Comparison of ENCODE assay signal across 9 cellular contexts in the genomic region with DNA sequence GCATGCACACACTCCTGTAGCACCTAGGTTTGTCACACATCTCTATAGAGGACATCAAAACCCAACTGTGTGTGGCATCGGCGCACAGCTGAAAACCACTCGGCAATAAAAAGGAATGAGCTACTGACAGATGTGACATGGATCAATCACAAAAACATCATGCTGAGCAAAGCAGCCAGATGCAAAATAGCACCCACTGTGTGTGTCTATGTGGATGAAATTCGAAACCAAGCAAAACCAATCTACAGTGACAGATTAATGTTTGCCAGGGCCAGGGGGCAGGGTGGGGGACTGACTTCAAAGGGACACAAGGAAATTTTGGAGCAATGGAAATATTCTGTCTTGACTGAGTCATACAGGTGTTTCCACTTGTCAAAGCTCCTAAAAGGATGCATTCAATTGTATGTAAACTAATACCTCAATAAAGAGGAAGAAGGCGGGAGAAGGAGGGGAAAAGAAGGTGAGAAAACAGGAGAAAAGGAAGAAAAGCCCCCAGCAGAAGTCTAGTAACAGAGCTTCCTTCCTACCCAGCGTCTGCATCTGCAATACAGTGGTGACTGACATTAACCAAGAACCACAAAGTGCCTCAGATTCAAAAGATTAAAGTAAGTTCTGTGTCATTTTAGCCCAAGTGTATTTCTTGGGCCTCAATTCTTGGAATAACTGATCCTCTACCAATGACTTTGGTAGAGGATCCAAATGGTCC. TPM values are rescaled to one million over a fixed set of nuclear protein-coding genes. Genes with fewer than 3 reads are reported as not detected.
DNase-seq lines count a peak whose midpoint lies in the region; ATAC-seq and TF ChIP-seq lines count a peak whose summit lies in the region.
"Had no signal": no experiment of that assay in that cellular context is flagged by ENCODE, and none has a peak within 500 bp of the region (broad histone marks: within the 10 kb centered on the region; RNA-seq: fewer than 3 reads in every experiment).

No MANE protein-coding gene starts in this region.

- H3K4me1 ChIP-seq in tibial nerve, result peaks cover 0 to 36% (median 27%) of the 10 kb centered on the region in 4 donors

- H3K27me3 ChIP-seq in kidney epithelial cell (ENCODE audit: control insufficient read depth, insufficient read depth, low read length) (no peaks in the 10 kb centered on the region), tibial nerve (no peaks in the 10 kb centered on the region)

- H3K36me3 Mint-ChIP-seq in WTC11, result peaks cover 20% of the 10 kb centered on the region

- H3K4me3 Mint-ChIP-seq in WTC11, result peak overlapping the region; percentile 55

- peak; percentile 46 for DNase-seq in DMS 273 (lab: John Stamatoyannopoulos, UW; ENCODE audit: unreplicated experiment)
- peak; percentile 38 for DNase-seq in WTC11 (ENCODE audit: low spot score)
- DNase-seq in kidney epithelial cell (ENCODE audit: low read depth), result peak; percentile 56
- no peak for DNase-seq in HuH-7 (ENCODE audit: low spot score)
- DNase-seq in tibial nerve (ENCODE audit: low spot score in 2 of 2), result no peak
- no peak for DNase-seq in mucosa of gallbladder (ENCODE audit: low spot score)
- DNase-seq in GM13976 (ENCODE audit: low spot score), result no peak

- no peaks in the 10 kb centered on the region; the same call in 1 of the 2 replicates for H3K27me3 Mint-ChIP-seq in WTC11 (ENCODE audit: low read depth)

- no peak for TF ChIP-seq EP300 in tibial nerve (IDR thresholded peaks at IDR 0.05)

- POLR2A ChIA-PET in WTC11 (lab: Charles Lee), result interaction anchor here (0.6 to 1.0 kb wide), 2 partner anchors 43 to 49 kb away, joined by 3 to 4 read pairs; no protein-coding TSS in a partner anchor

- CTCF ChIA-PET in WTC11 (lab: Charles Lee), result interaction anchor here (0.6 to 1.4 kb wide), 7 partner anchors 26 to 98 kb away, joined by 3 to 6 read pairs (median 3); no protein-coding TSS in a partner anchor

- TF ChIP-seq POLR2A in tibial nerve (IDR thresholded peaks at IDR 0.05), result no peak

- H3K4me3 ChIP-seq in kidney epithelial cell (ENCODE audit: low read depth, low read length) (no peak overlapping the region), tibial nerve (no peak overlapping the region)

- peaks cover 72% of the 10 kb centered on the region for H3K4me1 Mint-ChIP-seq in WTC11

- H3K9me3 ChIP-seq in tibial nerve, result no peaks in the 10 kb centered on the region

- no peak for TF ChIP-seq CTCF in WTC11 (IDR thresholded peaks at IDR 0.05)
- no peak for TF ChIP-seq CTCF in kidney epithelial cell (IDR thresholded peaks at IDR 0.05; ENCODE audit: insufficient read depth, low read length, poor library complexity, severe bottlenecking)
- no peak for TF ChIP-seq CTCF in tibial nerve (IDR thresholded peaks at IDR 0.05)
- TF ChIP-seq CTCF in GM13976 (IDR thresholded peaks at IDR 0.05; ENCODE audit: borderline replicate concordance, control extremely low read depth, extremely low read depth, insufficient read depth, missing control alignments), result no peak

- no peak overlapping the region for H3K27ac ChIP-seq in tibial nerve

- WGBS in tibial nerve, 2 donors, result 55 to 63% methylated on average over 6 of the region's 6 CpGs

- in situ Hi-C loops in GM13976 (cut with MboI; ENCODE audit: low sequenced_read_pairs, unreplicated experiment), result no loop called here

- peaks cover 4% of the 10 kb centered on the region; the same call in 1 of the 2 replicates for H3K9me3 Mint-ChIP-seq in WTC11

- ATAC-seq in HG02798 (IDR thresholded peaks at IDR 0.05; ENCODE audit: poor library complexity, unreplicated experiment) (peak; percentile 40), WTC11 (peak; percentile 72)
- ATAC-seq: Right ventricle myocardium inferior had no signal

- H3K36me3 ChIP-seq in kidney epithelial cell (ENCODE audit: control insufficient read depth, insufficient read depth, low read length) (peaks cover 1% of the 10 kb centered on the region), tibial nerve (no peaks in the 10 kb centered on the region)

- peak overlapping the region; percentile 85 for H3K27ac Mint-ChIP-seq in WTC11

TF ChIP-seq in WTC11, 78 proteins besides CTCF, POLR2A, EP300 and RAD21 (continues in another document):
- TF ChIP-seq FOXK1 (CRISPR knock-in tag; IDR thresholded peaks at IDR 0.05), result peak; percentile 76
- no peak for TF ChIP-seq ZNF138 (CRISPR knock-in tag; conservative IDR thresholded peaks at IDR 0.05)
- TF ChIP-seq ZNF396 (CRISPR knock-in tag; IDR thresholded peaks at IDR 0.05; ENCODE audit: borderline replicate concordance), result no peak
- TF ChIP-seq SMAD3 (CRISPR knock-in tag; IDR thresholded peaks at IDR 0.05; ENCODE audit: borderline replicate concordance), result no peak
- TF ChIP-seq, protein P1, sequence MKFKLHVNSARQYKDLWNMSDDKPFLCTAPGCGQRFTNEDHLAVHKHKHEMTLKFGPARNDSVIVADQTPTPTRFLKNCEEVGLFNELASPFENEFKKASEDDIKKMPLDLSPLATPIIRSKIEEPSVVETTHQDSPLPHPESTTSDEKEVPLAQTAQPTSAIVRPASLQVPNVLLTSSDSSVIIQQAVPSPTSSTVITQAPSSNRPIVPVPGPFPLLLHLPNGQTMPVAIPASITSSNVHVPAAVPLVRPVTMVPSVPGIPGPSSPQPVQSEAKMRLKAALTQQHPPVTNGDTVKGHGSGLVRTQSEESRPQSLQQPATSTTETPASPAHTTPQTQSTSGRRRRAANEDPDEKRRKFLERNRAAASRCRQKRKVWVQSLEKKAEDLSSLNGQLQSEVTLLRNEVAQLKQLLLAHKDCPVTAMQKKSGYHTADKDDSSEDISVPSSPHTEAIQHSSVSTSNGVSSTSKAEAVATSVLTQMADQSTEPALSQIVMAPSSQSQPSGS (CRISPR knock-in tag; IDR thresholded peaks at IDR 0.05; ENCODE audit: borderline replicate concordance, low read depth), result no peak
- TF ChIP-seq TEAD1 (CRISPR knock-in tag; IDR thresholded peaks at IDR 0.05), result peak; percentile 83; the same call in 1 of the 2 replicates
- TF ChIP-seq GABPB1 (CRISPR knock-in tag; IDR thresholded peaks at IDR 0.05), result peak; percentile 46; the same call in 1 of the 2 replicates
- TF ChIP-seq ELF4 (CRISPR knock-in tag; IDR thresholded peaks at IDR 0.05; ENCODE audit: low read depth), result no peak
- no peak for TF ChIP-seq ZNF671 (CRISPR knock-in tag; IDR thresholded peaks at IDR 0.05)
- peak; percentile 40 for TF ChIP-seq ZNF423 (CRISPR knock-in tag; IDR thresholded peaks at IDR 0.05)
- TF ChIP-seq, protein P2, sequence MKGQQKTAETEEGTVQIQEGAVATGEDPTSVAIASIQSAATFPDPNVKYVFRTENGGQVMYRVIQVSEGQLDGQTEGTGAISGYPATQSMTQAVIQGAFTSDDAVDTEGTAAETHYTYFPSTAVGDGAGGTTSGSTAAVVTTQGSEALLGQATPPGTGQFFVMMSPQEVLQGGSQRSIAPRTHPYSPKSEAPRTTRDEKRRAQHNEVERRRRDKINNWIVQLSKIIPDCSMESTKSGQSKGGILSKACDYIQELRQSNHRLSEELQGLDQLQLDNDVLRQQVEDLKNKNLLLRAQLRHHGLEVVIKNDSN (CRISPR knock-in tag; IDR thresholded peaks at IDR 0.05), result no peak
- TF ChIP-seq, protein P3, sequence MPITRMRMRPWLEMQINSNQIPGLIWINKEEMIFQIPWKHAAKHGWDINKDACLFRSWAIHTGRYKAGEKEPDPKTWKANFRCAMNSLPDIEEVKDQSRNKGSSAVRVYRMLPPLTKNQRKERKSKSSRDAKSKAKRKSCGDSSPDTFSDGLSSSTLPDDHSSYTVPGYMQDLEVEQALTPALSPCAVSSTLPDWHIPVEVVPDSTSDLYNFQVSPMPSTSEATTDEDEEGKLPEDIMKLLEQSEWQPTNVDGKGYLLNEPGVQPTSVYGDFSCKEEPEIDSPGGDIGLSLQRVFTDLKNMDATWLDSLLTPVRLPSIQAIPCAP (CRISPR knock-in tag; IDR thresholded peaks at IDR 0.05), result no peak
- TF ChIP-seq, protein P4, sequence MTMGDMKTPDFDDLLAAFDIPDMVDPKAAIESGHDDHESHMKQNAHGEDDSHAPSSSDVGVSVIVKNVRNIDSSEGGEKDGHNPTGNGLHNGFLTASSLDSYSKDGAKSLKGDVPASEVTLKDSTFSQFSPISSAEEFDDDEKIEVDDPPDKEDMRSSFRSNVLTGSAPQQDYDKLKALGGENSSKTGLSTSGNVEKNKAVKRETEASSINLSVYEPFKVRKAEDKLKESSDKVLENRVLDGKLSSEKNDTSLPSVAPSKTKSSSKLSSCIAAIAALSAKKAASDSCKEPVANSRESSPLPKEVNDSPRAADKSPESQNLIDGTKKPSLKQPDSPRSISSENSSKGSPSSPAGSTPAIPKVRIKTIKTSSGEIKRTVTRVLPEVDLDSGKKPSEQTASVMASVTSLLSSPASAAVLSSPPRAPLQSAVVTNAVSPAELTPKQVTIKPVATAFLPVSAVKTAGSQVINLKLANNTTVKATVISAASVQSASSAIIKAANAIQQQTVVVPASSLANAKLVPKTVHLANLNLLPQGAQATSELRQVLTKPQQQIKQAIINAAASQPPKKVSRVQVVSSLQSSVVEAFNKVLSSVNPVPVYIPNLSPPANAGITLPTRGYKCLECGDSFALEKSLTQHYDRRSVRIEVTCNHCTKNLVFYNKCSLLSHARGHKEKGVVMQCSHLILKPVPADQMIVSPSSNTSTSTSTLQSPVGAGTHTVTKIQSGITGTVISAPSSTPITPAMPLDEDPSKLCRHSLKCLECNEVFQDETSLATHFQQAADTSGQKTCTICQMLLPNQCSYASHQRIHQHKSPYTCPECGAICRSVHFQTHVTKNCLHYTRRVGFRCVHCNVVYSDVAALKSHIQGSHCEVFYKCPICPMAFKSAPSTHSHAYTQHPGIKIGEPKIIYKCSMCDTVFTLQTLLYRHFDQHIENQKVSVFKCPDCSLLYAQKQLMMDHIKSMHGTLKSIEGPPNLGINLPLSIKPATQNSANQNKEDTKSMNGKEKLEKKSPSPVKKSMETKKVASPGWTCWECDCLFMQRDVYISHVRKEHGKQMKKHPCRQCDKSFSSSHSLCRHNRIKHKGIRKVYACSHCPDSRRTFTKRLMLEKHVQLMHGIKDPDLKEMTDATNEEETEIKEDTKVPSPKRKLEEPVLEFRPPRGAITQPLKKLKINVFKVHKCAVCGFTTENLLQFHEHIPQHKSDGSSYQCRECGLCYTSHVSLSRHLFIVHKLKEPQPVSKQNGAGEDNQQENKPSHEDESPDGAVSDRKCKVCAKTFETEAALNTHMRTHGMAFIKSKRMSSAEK (CRISPR knock-in tag; IDR thresholded peaks at IDR 0.05; ENCODE audit: borderline replicate concordance), result no peak
- no peak for TF ChIP-seq RELA (CRISPR knock-in tag; IDR thresholded peaks at IDR 0.05; ENCODE audit: borderline replicate concordance)

RNA-seq across cellular contexts. Expression of a gene that starts 49.8 kb away (rescaled TPM):
- total RNA-seq in WTC11 (2021), result 64.1 to 70.5 TPM (median 69.0 TPM) in 3 replicates
- total RNA-seq in kidney epithelial cell, result 62.9 and 72.2 TPM in 2 replicates
- total RNA-seq in tibial nerve, result 10 to 100 TPM; 45.9 to 78.2 (median 59.0) TPM
- total RNA-seq in mucosa of gallbladder, result 182 TPM

Comparison
In these comparisons a context has a peak if more than half of its experiments do, and no peak if none do; other contexts are left out.
1. DNase-seq: peak in DMS 273 (single experiment), WTC11 (single experiment) and kidney epithelial cell (single experiment); none in HuH-7 (single experiment), tibial nerve (0 of 2), mucosa of gallbladder (single experiment) and GM13976 (single experiment).